9 cellular contexts compared by ENCODE assay signal in the genomic region with DNA sequence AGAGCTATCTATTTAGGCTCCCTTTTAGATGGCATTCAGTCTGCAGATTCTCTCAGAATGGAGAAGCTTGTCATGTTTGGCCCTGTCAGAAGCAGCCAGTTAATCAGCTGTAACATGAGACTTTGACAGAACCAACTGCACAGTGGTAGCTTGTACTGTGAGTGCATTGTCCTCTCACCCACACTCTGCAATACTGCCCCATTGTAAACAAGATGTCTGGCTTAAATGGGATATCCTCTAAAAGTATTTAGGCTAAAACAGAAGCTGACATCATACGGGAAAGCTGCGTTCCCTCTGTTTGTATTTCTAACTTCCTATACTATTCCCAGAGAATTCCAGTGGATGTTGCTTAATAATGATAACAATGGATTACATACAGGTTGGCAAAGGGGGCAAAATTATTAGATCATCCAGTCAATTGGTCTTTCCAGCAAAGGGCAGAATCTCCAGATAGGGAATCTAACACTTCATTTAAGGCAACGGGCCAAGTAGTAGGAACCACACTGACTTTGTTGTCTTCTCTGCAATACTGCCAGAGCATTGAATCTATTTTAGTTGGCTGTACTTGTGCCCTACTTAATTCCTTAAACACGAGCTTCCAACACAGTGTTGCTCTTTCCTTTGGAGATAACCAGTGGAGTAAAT. TPM values are rescaled to one million over a fixed set of nuclear protein-coding genes. Genes with fewer than 3 reads are reported as not detected.
DNase-seq lines count a peak whose midpoint lies in the region; ATAC-seq and TF ChIP-seq lines count a peak whose summit lies in the region.
"Had no signal": no experiment of that assay in that cellular context is flagged by ENCODE, and none has a peak within 500 bp of the region (broad histone marks: within the 10 kb centered on the region; RNA-seq: fewer than 3 reads in every experiment).

No MANE protein-coding gene starts in this region.

- H3K4me3 ChIP-seq in breast epithelium (no peak overlapping the region), mammary epithelial cell (replicated peaks in 1 of 3; ENCODE audit: insufficient read depth in 1 of 3, low read depth in 2 of 3, low read length in 3 of 3) (no peak overlapping the region), left lung (no peak overlapping the region), esophagus squamous epithelium (no peak overlapping the region)

- H3K9me3 Mint-ChIP-seq in MCF 10A (ENCODE audit: unreplicated experiment): no peaks in the 10 kb centered on the region

- H3K4me2 ChIP-seq in mammary epithelial cell (ENCODE audit: insufficient read depth, low read depth, low read length): peak overlapping the region; percentile 49

- WGBS in mammary epithelial cell (ENCODE audit: low coverage, missing lambda C conversion rate): 0% methylated on average over 4 of the region's 4 CpGs
- WGBS in esophagus squamous epithelium, 2 donors: 16 to 25% methylated on average over 4 of the region's 4 CpGs

- TF ChIP-seq CTCF in MCF 10A (IDR thresholded peaks at IDR 0.05; ENCODE audit: unreplicated experiment) (no peak), breast epithelium (IDR thresholded peaks at IDR 0.05) (no peak), mammary epithelial cell (conservative IDR thresholded peaks at IDR 0.05 in 1 of 2, IDR thresholded peaks at IDR 0.05 in 1 of 2; ENCODE audit: extremely low read depth in 1 of 2, insufficient read depth in 1 of 2, low read depth in 1 of 2, low read length in 2 of 2) (no peak), left lung (IDR thresholded peaks at IDR 0.05) (no peak), esophagus squamous epithelium (IDR thresholded peaks at IDR 0.05) (no peak)

- no peaks in the 10 kb centered on the region for H3K36me3 ChIP-seq in breast epithelium
- H3K36me3 ChIP-seq in mammary epithelial cell (ENCODE audit: insufficient read depth, low read length): no peaks in the 10 kb centered on the region
- H3K36me3 ChIP-seq in left lung: no peaks in the 10 kb centered on the region
- H3K36me3 ChIP-seq in esophagus squamous epithelium: no peaks in the 10 kb centered on the region

- TF ChIP-seq POLR2A in breast epithelium (IDR thresholded peaks at IDR 0.05) (no peak), esophagus squamous epithelium (IDR thresholded peaks at IDR 0.05) (no peak)

- H2AFZ ChIP-seq in mammary epithelial cell (ENCODE audit: low read depth, low read length): peak overlapping the region; percentile 47

- dilution Hi-C loops in mammary epithelial cell (cut with HindIII; ENCODE audit: low sequenced_read_pairs): loop anchor here (5.0 kb wide), 1 partner anchor 36 kb away; no protein-coding TSS in a partner anchor

- ATAC-seq in left lung: peak; percentile 65
- ATAC-seq in HG03039 (IDR thresholded peaks at IDR 0.05; ENCODE audit: unreplicated experiment): no peak

- H3K27me3 Mint-ChIP-seq in MCF 10A (ENCODE audit: insufficient read depth, unreplicated experiment): no peaks in the 10 kb centered on the region

- no peaks in the 10 kb centered on the region for H3K9me3 ChIP-seq in breast epithelium
- no peaks in the 10 kb centered on the region for H3K9me3 ChIP-seq in mammary epithelial cell (replicated peaks; ENCODE audit: insufficient read depth, low read length)
- H3K9me3 ChIP-seq in left lung: no peaks in the 10 kb centered on the region
- no peaks in the 10 kb centered on the region for H3K9me3 ChIP-seq in esophagus squamous epithelium

- CTCF ChIA-PET in MCF 10A (lab: Yijun Ruan, JAX): interaction anchor here (0.6 to 11.4 kb wide), 27 partner anchors 11 to 388 kb away, joined by 3 to 222 read pairs (median 6); a partner anchor contains a TSS
- CTCF ChIA-PET in mammary epithelial cell (lab: Charles Lee; ENCODE audit: low non-redundant PET): interaction anchor here (0.6 kb wide), 1 partner anchor 22 kb away, joined by 5 read pairs; no protein-coding TSS in a partner anchor

- no peaks in the 10 kb centered on the region for H3K27me3 ChIP-seq in breast epithelium
- H3K27me3 ChIP-seq in mammary epithelial cell (ENCODE audit: insufficient read depth, low read length): no peaks in the 10 kb centered on the region
- no peaks in the 10 kb centered on the region for H3K27me3 ChIP-seq in left lung
- no peaks in the 10 kb centered on the region for H3K27me3 ChIP-seq in esophagus squamous epithelium

- no peak overlapping the region for H3K4me3 Mint-ChIP-seq in MCF 10A (ENCODE audit: unreplicated experiment)
- H3K4me3 Mint-ChIP-seq: B cell had no signal

- H3K27ac Mint-ChIP-seq in MCF 10A (ENCODE audit: low read depth, unreplicated experiment): peak overlapping the region; percentile 88
- H3K27ac Mint-ChIP-seq: B cell had no signal

- no peaks in the 10 kb centered on the region for H4K20me1 ChIP-seq in mammary epithelial cell (ENCODE audit: insufficient read depth, low read length)

- DNase-seq in MCF 10A (ENCODE audit: unreplicated experiment) (peak; percentile 84), breast epithelium (ENCODE audit: low spot score in 2 of 2) (no peak), mammary epithelial cell (peak; percentile 81), left lung (no peak), esophagus squamous epithelium (lab: John Stamatoyannopoulos, UW) (no peak), NCI-H1092 treated with DMSO at 0.1 percent for 48 hours (lab: John Stamatoyannopoulos, UW) (no peak)
- no peak for DNase-seq in activated effector memory CD4-positive, alpha-beta T cell treated with anti-CD3 and anti-CD28 coated beads, Interleukin-2, amount 50 U/mL, for 16 hours

- H3K79me2 ChIP-seq in mammary epithelial cell (ENCODE audit: insufficient read depth, low read length): peaks cover 15% of the 10 kb centered on the region

- BruUV-seq in MCF 10A (replicated peaks; lab: Mats Ljungman, UMichigan) (no TSS peak), mammary epithelial cell (replicated peaks; lab: Mats Ljungman, UMichigan) (no TSS peak)

- intact Hi-C loops in MCF 10A (cut with micrococcal nuclease): no loop called here
- intact Hi-C loops in breast epithelium (cut with DNase I; ENCODE audit: low total_unique reads): no loop called here
- intact Hi-C loops in mammary epithelial cell (cut with micrococcal nuclease): loop anchor here (5.0 kb wide), 1 partner anchor 136 kb away; no protein-coding TSS in a partner anchor
- intact Hi-C loops in left lung (cut with DNase I): loop anchor here in 1 of 2 donors (10.0 kb wide), 1 partner anchor 359 kb away; no protein-coding TSS in a partner anchor
- intact Hi-C loops in esophagus squamous epithelium (cut with DNase I): loop anchor here (5.0 kb wide), 1 partner anchor 336 kb away; no protein-coding TSS in a partner anchor

- in situ Hi-C loops in mammary epithelial cell (cut with MboI; ENCODE audit: low sequenced_read_pairs in 2 of 2): loop anchor here (10.0 to 25.0 kb wide), 3 partner anchors 219 to 346 kb away; no protein-coding TSS in a partner anchor

- POLR2A ChIA-PET in MCF 10A (lab: Yijun Ruan, JAX): interaction anchor here (0.6 to 10.2 kb wide), 13 partner anchors 8 to 355 kb away, joined by 3 to 144 read pairs (median 5); a partner anchor contains a TSS

- no peaks in the 10 kb centered on the region for H3K36me3 Mint-ChIP-seq in MCF 10A (ENCODE audit: insufficient read depth, unreplicated experiment)

- H3K9ac ChIP-seq in mammary epithelial cell (ENCODE audit: insufficient read depth, low read length): peak overlapping the region; percentile 40

- peaks cover 43% of the 10 kb centered on the region for H3K4me1 Mint-ChIP-seq in MCF 10A (ENCODE audit: insufficient read depth, unreplicated experiment)

- H3K27ac ChIP-seq in breast epithelium: peak overlapping the region in 1 of 2 donors; percentile 50
- H3K27ac ChIP-seq in mammary epithelial cell (ENCODE audit: insufficient read depth, low read depth, low read length): peak overlapping the region; percentile 99
- H3K27ac ChIP-seq in left lung: peak overlapping the region; percentile 20 to 29
- peak overlapping the region in 1 of 4 donors; percentile 18 for H3K27ac ChIP-seq in esophagus squamous epithelium

- H3K4me1 ChIP-seq in breast epithelium (peaks cover 0 to 4% of the 10 kb centered on the region in 2 donors), mammary epithelial cell (ENCODE audit: insufficient read depth, low read length) (peaks cover 57% of the 10 kb centered on the region), left lung (peaks cover 24 to 31% of the 10 kb centered on the region in 2 donors), esophagus squamous epithelium (peaks cover 0 to 56% (median 33%) of the 10 kb centered on the region in 3 donors)

RNA-seq across cellular contexts. Expression of a gene that starts 15.4 kb away (rescaled TPM):
- 0.83 and 1.4 TPM in 2 replicates for total RNA-seq in MCF 10A (2022)
- 1 to 10 TPM; 1.6 to 5.9 (median 3.6) TPM for total RNA-seq in breast epithelium
- 1 to 10 TPM; 2.5 to 4.5 TPM for total RNA-seq in mammary epithelial cell
- 1.6 TPM for polyA plus RNA-seq in mammary epithelial cell
- 38.2 TPM for polyA minus RNA-seq in mammary epithelial cell
- 1 to 10 TPM; 4.4 to 4.5 TPM for total RNA-seq in left lung
- total RNA-seq in esophagus squamous epithelium: 1 to 10 TPM in 3 of 4 donors, under 1 TPM in 1; 0.47 to 3.2 (median 2.1) TPM

Comparison
In these comparisons a context has a peak if more than half of its experiments do, and no peak if none do; other contexts are left out.
1. DNase-seq: peak in MCF 10A (single experiment) and mammary epithelial cell (single experiment); none in breast epithelium (0 of 2), left lung (0 of 2), esophagus squamous epithelium (single experiment), activated effector memory CD4-positive, alpha-beta T cell treated with anti-CD3 and anti-CD28 coated beads, Interleukin-2, amount 50 U/mL, for 16 hours (single experiment) and NCI-H1092 treated with DMSO at 0.1 percent for 48 hours (single experiment).
2. intact Hi-C loops: an anchor here in mammary epithelial cell (5.0 kb wide) and esophagus squamous epithelium (5.0 kb wide); none called in MCF 10A and breast epithelium.